15 cellular contexts compared by ENCODE assay signal in genomic region chr2:53770264-53770663, GRCh38. TPM values are rescaled to one million over a fixed set of nuclear protein-coding genes. Genes with fewer than 3 reads are reported as not detected.
DNase-seq lines count a peak whose midpoint lies in the region; ATAC-seq, FAIRE-seq and TF ChIP-seq lines count a peak whose summit lies in the region.
"Had no signal": no experiment of that assay in that cellular context is flagged by ENCODE, and none has a peak within 500 bp of the region (broad histone marks: within the 10 kb centered on the region; RNA-seq: fewer than 3 reads in every experiment).

No MANE protein-coding gene starts in this region.

- peaks cover 25% of the 10 kb centered on the region for H3K4me1 Mint-ChIP-seq in MCF 10A (ENCODE audit: insufficient read depth, unreplicated experiment)
- H3K4me1 Mint-ChIP-seq in activated T-helper 2 cell treated with anti-CD3 and anti-CD28 coated beads, Interferon-gamma antibody, Interleukin-2, Interleukin-4, amounts not matched to agents 10 μg/mL and 5 μg/mL and 100 μg/mL, durations not matched to agents 14 hours and 24 hours and 36 hours (ENCODE audit: low read depth) = peaks cover 26% of the 10 kb centered on the region

- H3K4me3 ChIP-seq in breast epithelium = no peak overlapping the region
- H3K4me3 ChIP-seq: ascending aorta, coronary artery, left ventricle myocardium inferior, ovary, sigmoid colon had no signal

- no peaks in the 10 kb centered on the region for H3K9me3 Mint-ChIP-seq in MCF 10A (ENCODE audit: unreplicated experiment)
- no peaks in the 10 kb centered on the region for H3K9me3 Mint-ChIP-seq in activated T-helper 2 cell treated with anti-CD3 and anti-CD28 coated beads, Interferon-gamma antibody, Interleukin-2, Interleukin-4, amounts not matched to agents 10 μg/mL and 5 μg/mL and 100 μg/mL, durations not matched to agents 14 hours and 24 hours and 36 hours
- H3K9me3 Mint-ChIP-seq: activated CD4-positive, alpha-beta T cell treated with anti-CD3 and anti-CD28 coated beads, Interleukin-2, amount 10 ng/mL, durations not matched to agents 24 days and 14 days had no signal

- H3K9me3 ChIP-seq in breast epithelium = no peaks in the 10 kb centered on the region
- H3K9me3 ChIP-seq: ascending aorta, BE2C, left ventricle myocardium inferior, ovary, sigmoid colon had no signal

- intact Hi-C loops in MCF 10A (cut with micrococcal nuclease) (no loop called here), breast epithelium (cut with DNase I; ENCODE audit: low total_unique reads) (no loop called here)
- intact Hi-C loops in activated T-helper 2 cell treated with anti-CD3 and anti-CD28 coated beads, Interferon-gamma antibody, Interleukin-2, Interleukin-4, amounts not matched to agents 10 μg/mL and 5 μg/mL and 100 μg/mL, durations not matched to agents 14 hours and 24 hours and 36 hours (cut with micrococcal nuclease) = no loop called here

- no peak overlapping the region for H3K27ac ChIP-seq in breast epithelium
- H3K27ac ChIP-seq: ascending aorta, coronary artery, left ventricle myocardium inferior, ovary, sigmoid colon had no signal

- no peaks in the 10 kb centered on the region for H3K27me3 ChIP-seq in breast epithelium
- H3K27me3 ChIP-seq: ascending aorta, BE2C, ovary, sigmoid colon had no signal

- FAIRE-seq in urothelium cell line (lab: Jason Lieb, UNC) = no peak

- POLR2A ChIA-PET in MCF 10A (lab: Yijun Ruan, JAX) = interaction anchor here (0.6 to 2.5 kb wide), 5 partner anchors 9 to 1255 kb away, joined by 3 to 11 read pairs (median 4); partner anchors contain the start of gene ASB3

- no peak for ATAC-seq in GM18502 (IDR thresholded peaks at IDR 0.05; ENCODE audit: poor library complexity, unreplicated experiment)

- no peaks in the 10 kb centered on the region for H3K36me3 ChIP-seq in breast epithelium
- H3K36me3 ChIP-seq: BE2C, ovary, sigmoid colon had no signal

- no peak for TF ChIP-seq CTCF in MCF 10A (IDR thresholded peaks at IDR 0.05; ENCODE audit: unreplicated experiment)
- TF ChIP-seq CTCF in breast epithelium (IDR thresholded peaks at IDR 0.05) = no peak

- H3K36me3 Mint-ChIP-seq in MCF 10A (ENCODE audit: insufficient read depth, unreplicated experiment) = peaks cover 8% of the 10 kb centered on the region
- H3K36me3 Mint-ChIP-seq in activated T-helper 2 cell treated with anti-CD3 and anti-CD28 coated beads, Interferon-gamma antibody, Interleukin-2, Interleukin-4, amounts not matched to agents 10 μg/mL and 5 μg/mL and 100 μg/mL, durations not matched to agents 14 hours and 24 hours and 36 hours (ENCODE audit: low read depth) = peaks cover 44% of the 10 kb centered on the region

- H3K4me1 ChIP-seq in breast epithelium = no peaks in the 10 kb centered on the region
- H3K4me1 ChIP-seq: BE2C had no signal

- CTCF ChIA-PET in MCF 10A (lab: Yijun Ruan, JAX) = no interaction called here

- DNase-seq in MCF 10A (ENCODE audit: unreplicated experiment) (peak; percentile 58), breast epithelium (ENCODE audit: low spot score in 2 of 2) (no peak), HT1080 (ENCODE audit: low read depth) (peak; percentile 42), urothelium cell line (ENCODE audit: low spot score) (peak; percentile 35), nucleus accumbens (lab: John Stamatoyannopoulos, UW) (no peak)
- no peak for DNase-seq in activated T-helper 2 cell treated with anti-CD3 and anti-CD28 coated beads, Interferon-gamma antibody, Interleukin-2, Interleukin-4, amounts not matched to agents 10 μg/mL and 5 μg/mL and 100 μg/mL, durations not matched to agents 14 hours and 24 hours and 36 hours (ENCODE audit: low spot score)
- DNase-seq: activated CD4-positive, alpha-beta T cell treated with anti-CD3 and anti-CD28 coated beads, Interleukin-2, amount 10 ng/mL, durations not matched to agents 24 days and 14 days; BE2C; left ventricle myocardium inferior; NCI-H1092 treated with DMSO at 0.1 percent for 48 hours; ovary; sigmoid colon had no signal

- no peak for TF ChIP-seq POLR2A in breast epithelium (IDR thresholded peaks at IDR 0.05)

- no peaks in the 10 kb centered on the region for H3K27me3 Mint-ChIP-seq in MCF 10A (ENCODE audit: insufficient read depth, unreplicated experiment)
- H3K27me3 Mint-ChIP-seq in activated T-helper 2 cell treated with anti-CD3 and anti-CD28 coated beads, Interferon-gamma antibody, Interleukin-2, Interleukin-4, amounts not matched to agents 10 μg/mL and 5 μg/mL and 100 μg/mL, durations not matched to agents 14 hours and 24 hours and 36 hours (ENCODE audit: low read depth) = no peaks in the 10 kb centered on the region
- H3K27me3 Mint-ChIP-seq: activated CD4-positive, alpha-beta T cell treated with anti-CD3 and anti-CD28 coated beads, Interleukin-2, amount 10 ng/mL, durations not matched to agents 24 days and 14 days had no signal

- H3K4me3 Mint-ChIP-seq in MCF 10A (ENCODE audit: unreplicated experiment) = no peak overlapping the region
- H3K4me3 Mint-ChIP-seq in activated T-helper 2 cell treated with anti-CD3 and anti-CD28 coated beads, Interferon-gamma antibody, Interleukin-2, Interleukin-4, amounts not matched to agents 10 μg/mL and 5 μg/mL and 100 μg/mL, durations not matched to agents 14 hours and 24 hours and 36 hours (ENCODE audit: low read depth) = no peak overlapping the region
- H3K4me3 Mint-ChIP-seq: activated CD4-positive, alpha-beta T cell treated with anti-CD3 and anti-CD28 coated beads, Interleukin-2, amount 10 ng/mL, durations not matched to agents 24 days and 14 days had no signal

- peak overlapping the region; percentile 0 for H3K27ac Mint-ChIP-seq in MCF 10A (ENCODE audit: low read depth, unreplicated experiment)
- peak overlapping the region; percentile 11 for H3K27ac Mint-ChIP-seq in activated T-helper 2 cell treated with anti-CD3 and anti-CD28 coated beads, Interferon-gamma antibody, Interleukin-2, Interleukin-4, amounts not matched to agents 10 μg/mL and 5 μg/mL and 100 μg/mL, durations not matched to agents 14 hours and 24 hours and 36 hours

- BruUV-seq in MCF 10A (replicated peaks; lab: Mats Ljungman, UMichigan) = no TSS peak

RNA-seq across cellular contexts. Expression of gene CHAC2, which starts 2.7 kb away (rescaled TPM):
- total RNA-seq in MCF 10A (2022) (7.4 and 10.5 TPM in 2 replicates), breast epithelium (1 to 10 TPM; 1.2 to 5.1 (median 2.0) TPM)
- total RNA-seq in HT1080 (2014; rRNA removed; shearing (Covaris generic)) = 21.3 and 27.4 TPM in 2 replicates
- polyA plus RNA-seq in HT1080 (2015; cell fraction: cytosol; rRNA removed) = 15.1 and 21.6 TPM in 2 replicates
- 7.7 and 11.0 TPM in 2 replicates for polyA plus RNA-seq in HT1080 (2015; cell fraction: nucleus; rRNA removed)
- 22.4 and 25.3 TPM in 2 replicates for total RNA-seq in activated T-helper 2 cell treated with anti-CD3 and anti-CD28 coated beads, Interferon-gamma antibody, Interleukin-2, Interleukin-4, amounts not matched to agents 10 μg/mL and 5 μg/mL and 100 μg/mL, durations not matched to agents 14 hours and 24 hours and 36 hours
- total RNA-seq: ascending aorta had no signal

RNA-seq across cellular contexts. Expression of gene ASB3, which starts 16.5 kb away (rescaled TPM):
- total RNA-seq in MCF 10A (2022) (19.7 and 20.3 TPM in 2 replicates), breast epithelium (10 to 100 TPM; 22.0 to 37.9 (median 22.7) TPM)
- 16.0 and 16.4 TPM in 2 replicates for total RNA-seq in HT1080 (2014; rRNA removed; shearing (Covaris generic))
- 10.5 and 14.4 TPM in 2 replicates for polyA plus RNA-seq in HT1080 (2015; cell fraction: cytosol; rRNA removed)
- polyA plus RNA-seq in HT1080 (2015; cell fraction: nucleus; rRNA removed) = 31.4 and 32.9 TPM in 2 replicates
- 24.3 and 26.4 TPM in 2 replicates for total RNA-seq in activated T-helper 2 cell treated with anti-CD3 and anti-CD28 coated beads, Interferon-gamma antibody, Interleukin-2, Interleukin-4, amounts not matched to agents 10 μg/mL and 5 μg/mL and 100 μg/mL, durations not matched to agents 14 hours and 24 hours and 36 hours

RNA-seq across cellular contexts. Expression of gene ERLEC1, which starts 16.6 kb away (rescaled TPM):
- total RNA-seq in MCF 10A (2022) = 51.4 and 68.1 TPM in 2 replicates
- total RNA-seq in breast epithelium = 100 to 1,000 TPM in 1 of 3 donors, 10 to 100 TPM in 2; 82.9 to 114 (median 87.1) TPM
- 55.0 and 70.2 TPM in 2 replicates for total RNA-seq in HT1080 (2014; rRNA removed; shearing (Covaris generic))
- 88.1 and 92.3 TPM in 2 replicates for polyA plus RNA-seq in HT1080 (2015; cell fraction: cytosol; rRNA removed)
- polyA plus RNA-seq in HT1080 (2015; cell fraction: nucleus; rRNA removed) = 43.6 and 51.2 TPM in 2 replicates
- 36.0 and 36.2 TPM in 2 replicates for total RNA-seq in activated T-helper 2 cell treated with anti-CD3 and anti-CD28 coated beads, Interferon-gamma antibody, Interleukin-2, Interleukin-4, amounts not matched to agents 10 μg/mL and 5 μg/mL and 100 μg/mL, durations not matched to agents 14 hours and 24 hours and 36 hours

Comparison
In these comparisons a context has a peak if more than half of its experiments do, and no peak if none do; other contexts are left out.
1. DNase-seq: peak in MCF 10A (single experiment), HT1080 (single experiment) and urothelium cell line (single experiment); none in breast epithelium (0 of 2), activated T-helper 2 cell treated with anti-CD3 and anti-CD28 coated beads, Interferon-gamma antibody, Interleukin-2, Interleukin-4, amounts not matched to agents 10 μg/mL and 5 μg/mL and 100 μg/mL, durations not matched to agents 14 hours and 24 hours and 36 hours (single experiment) and nucleus accumbens (0 of 56).